ENCODE assay signal across 11 cellular contexts in genomic region chr7:39686261-39686924, GRCh38.
DNase-seq lines count a peak whose midpoint lies in the region; ATAC-seq and TF ChIP-seq lines count a peak whose summit lies in the region.
"Had no signal": no experiment of that assay in that cellular context is flagged by ENCODE, and none has a peak within 500 bp of the region (broad histone marks: within the 10 kb centered on the region; RNA-seq: fewer than 3 reads in every experiment).

No MANE protein-coding gene starts in this region.

- no peaks in the 10 kb centered on the region for H3F3A ChIP-seq in GM23338 (replicated peaks; ENCODE audit: low read depth)

- H4K20me1 ChIP-seq in OCI-LY7 (ENCODE audit: insufficient read depth, low read length) (no peaks in the 10 kb centered on the region), GM23338 (replicated peaks; ENCODE audit: insufficient read depth) (0 out of 2 replicates have a peak, but pooled peaks cover 9% of the 10 kb centered on the region)

- H2BK5ac ChIP-seq in trophoblast cell (ENCODE audit: low read depth, low read length, poor library complexity) = no peak overlapping the region

- H3K27ac ChIP-seq in OCI-LY7 (ENCODE audit: low read depth, low read length, poor library complexity, severe bottlenecking) = no peak overlapping the region
- no peak overlapping the region for H3K27ac ChIP-seq in gastroesophageal sphincter
- H3K27ac ChIP-seq in trophoblast cell (ENCODE audit: low read depth, low read length) = no peak overlapping the region
- no peak overlapping the region for H3K27ac ChIP-seq in GM23338 (ENCODE audit: low read depth)
- H3K27ac ChIP-seq: right lobe of liver, stomach had no signal

- H3K4me2 ChIP-seq in OCI-LY7 (ENCODE audit: low read length) (no peak overlapping the region), trophoblast cell (ENCODE audit: low read length) (no peak overlapping the region), GM23338 (no peak overlapping the region)

- CTCF ChIA-PET in BJ (lab: Yijun Ruan, JAX) = interaction anchor here (1.3 to 3.1 kb wide), 2 partner anchors 104 to 106 kb away, joined by 5 to 7 read pairs; no protein-coding TSS in a partner anchor
- CTCF ChIA-PET in OCI-LY7 (lab: Charles Lee; ENCODE audit: unreplicated experiment) = no interaction called here

- no peak overlapping the region for H2BK12ac ChIP-seq in trophoblast cell (ENCODE audit: low read length)

- H3K4me1 Mint-ChIP-seq in GM23338 = peaks cover 19% of the 10 kb centered on the region

- no peak overlapping the region for H2AK5ac ChIP-seq in trophoblast cell (ENCODE audit: low read length)

- H3K9me3 Mint-ChIP-seq in GM23338 = no peaks in the 10 kb centered on the region

- no peaks in the 10 kb centered on the region for H3K79me1 ChIP-seq in trophoblast cell (ENCODE audit: low read length)

- H2AFZ ChIP-seq in OCI-LY7 (ENCODE audit: low read length) (no peak overlapping the region), trophoblast cell (ENCODE audit: insufficient read depth, low read length, poor library complexity) (no peak overlapping the region), GM23338 (no peak overlapping the region)

- H4K91ac ChIP-seq in trophoblast cell (ENCODE audit: low read depth, low read length) = no peak overlapping the region

- H3K9me2 ChIP-seq in OCI-LY7 (ENCODE audit: insufficient read depth, low read length) (no peaks in the 10 kb centered on the region), GM23338 (ENCODE audit: insufficient read depth) (no peaks in the 10 kb centered on the region)

- no peak overlapping the region for H3K14ac ChIP-seq in trophoblast cell (ENCODE audit: low read length)

- H3K27me3 Mint-ChIP-seq in GM23338 (ENCODE audit: insufficient read depth, low read depth, poor library complexity) = peaks cover 2% of the 10 kb centered on the region

- no peak overlapping the region for H4K8ac ChIP-seq in trophoblast cell (ENCODE audit: low read depth, low read length)

- TF ChIP-seq EP300 in gastroesophageal sphincter (IDR thresholded peaks at IDR 0.05) = no peak

- no peak overlapping the region for H3K18ac ChIP-seq in trophoblast cell (ENCODE audit: low read length)

- peak; percentile 63 for DNase-seq in BJ (ENCODE audit: low read depth)
- peak; percentile 21 for DNase-seq in astrocyte of the hippocampus (ENCODE audit: low read depth, low spot score)
- DNase-seq in OCI-LY7 (ENCODE audit: low spot score) = no peak
- no peak for DNase-seq in trophoblast cell
- DNase-seq in GM23338 (ENCODE audit: low spot score) = no peak
- DNase-seq: KBM-7, right lobe of liver, stomach had no signal

- BruUV-seq in OCI-LY7 (replicated peaks; lab: Mats Ljungman, UMichigan) = no TSS peak

- H3K36me3 ChIP-seq in BJ (ENCODE audit: control insufficient read depth, insufficient read depth, low read length) (peaks cover 2% of the 10 kb centered on the region), OCI-LY7 (ENCODE audit: insufficient read depth, low read length) (peaks cover 22% of the 10 kb centered on the region; the same call in 1 of the 2 replicates), gastroesophageal sphincter (peaks cover 0 to 33% of the 10 kb centered on the region in 2 donors), trophoblast cell (ENCODE audit: control insufficient read depth in 1 of 2, insufficient read depth in 2 of 2, low read length in 2 of 2) (no peaks in the 10 kb centered on the region), GM23338 (ENCODE audit: insufficient read depth) (no peaks in the 10 kb centered on the region)

- TF ChIP-seq CTCF in BJ (IDR thresholded peaks at IDR 0.05; ENCODE audit: insufficient read depth, low read depth, low read length) (no peak), OCI-LY7 (conservative IDR thresholded peaks at IDR 0.05; ENCODE audit: low read length) (no peak), gastroesophageal sphincter (IDR thresholded peaks at IDR 0.05) (no peak), GM23338 (conservative IDR thresholded peaks at IDR 0.05; ENCODE audit: low read depth in 2 of 2) (no peak)

- 85 to 96% methylated on average over 2 to 3 of the region's 3 CpGs for WGBS in gastroesophageal sphincter (ENCODE audit: low coverage in 1 of 2), 2 donors
- WGBS in trophoblast cell (ENCODE audit: extremely low coverage, insufficient coverage, insufficient read length) = no CpG with 5 or more reads among the region's 3 CpGs

- no peak for TF ChIP-seq POLR2A in gastroesophageal sphincter (IDR thresholded peaks at IDR 0.05)

- H3K4me1 ChIP-seq in OCI-LY7 (ENCODE audit: insufficient read depth, low read length, poor library complexity, severe bottlenecking) (no peaks in the 10 kb centered on the region), gastroesophageal sphincter (peaks cover 8 to 38% (median 20%) of the 10 kb centered on the region in 3 donors), trophoblast cell (ENCODE audit: control insufficient read depth in 1 of 2, insufficient read depth in 2 of 2, low read length in 2 of 2) (peaks cover 3 to 5% of the 10 kb centered on the region in 2 experiments), GM23338 (ENCODE audit: insufficient read depth) (peaks cover 27% of the 10 kb centered on the region)

- ATAC-seq in GM19043 (IDR thresholded peaks at IDR 0.05; ENCODE audit: low read depth, unreplicated experiment) (peak; percentile 65), HG02981 (IDR thresholded peaks at IDR 0.05; ENCODE audit: unreplicated experiment) (peak; percentile 74), gastroesophageal sphincter (no peak), GM23338 (no peak)
- ATAC-seq: right lobe of liver had no signal

- H3K4me3 ChIP-seq in BJ (ENCODE audit: low read depth, low read length) (no peak overlapping the region), OCI-LY7 (ENCODE audit: low read depth, low read length, poor library complexity, severe bottlenecking) (no peak overlapping the region), gastroesophageal sphincter (no peak overlapping the region), trophoblast cell (ENCODE audit: low read depth, low read length) (no peak overlapping the region), GM23338 (no peak overlapping the region)
- H3K4me3 ChIP-seq: right lobe of liver, stomach had no signal

- H3K4me3 Mint-ChIP-seq in GM23338 = no peak overlapping the region

- H3K23ac ChIP-seq in trophoblast cell (ENCODE audit: low read length) = no peak overlapping the region

- POLR2A ChIA-PET in BJ (lab: Charles Lee) = no interaction called here
- POLR2A ChIA-PET in OCI-LY7 (lab: Charles Lee) = interaction anchor here (0.6 to 1.1 kb wide), 4 partner anchors 14 to 254 kb away, joined by 3 to 4 read pairs (median 3); no protein-coding TSS in a partner anchor

- H3K9ac ChIP-seq in trophoblast cell (ENCODE audit: low read length) = no peak overlapping the region

- H2BK120ac ChIP-seq in trophoblast cell (ENCODE audit: insufficient read depth, low read length, poor library complexity) = no peak overlapping the region

- H3K9me3 ChIP-seq in OCI-LY7 (ENCODE audit: low read length) (no peaks in the 10 kb centered on the region), gastroesophageal sphincter (no peaks in the 10 kb centered on the region), trophoblast cell (ENCODE audit: insufficient read depth, low read depth, low read length) (no peaks in the 10 kb centered on the region)
- H3K9me3 ChIP-seq: right lobe of liver, stomach had no signal

- no peak overlapping the region for H4K12ac ChIP-seq in trophoblast cell (ENCODE audit: low read depth, low read length)

- intact Hi-C loops in OCI-LY7 (cut with micrococcal nuclease; ENCODE audit: unreplicated experiment) = no loop called here

- H3K27ac Mint-ChIP-seq in GM23338 = no peak overlapping the region

- H3K79me2 ChIP-seq in OCI-LY7 (ENCODE audit: insufficient read depth, low read depth, low read length) (no peaks in the 10 kb centered on the region), trophoblast cell (ENCODE audit: control insufficient read depth, insufficient read depth, low read length, poor library complexity) (no peaks in the 10 kb centered on the region), GM23338 (replicated peaks; ENCODE audit: insufficient read depth) (peaks cover 60% of the 10 kb centered on the region)

- H3K27me3 ChIP-seq in BJ (ENCODE audit: control insufficient read depth, insufficient read depth, low read length) (no peaks in the 10 kb centered on the region), gastroesophageal sphincter (no peaks in the 10 kb centered on the region), trophoblast cell (ENCODE audit: insufficient read depth, low read length) (no peaks in the 10 kb centered on the region), GM23338 (ENCODE audit: insufficient read depth) (no peaks in the 10 kb centered on the region)
- H3K27me3 ChIP-seq: right lobe of liver, stomach had no signal

- no peak overlapping the region for H3K4ac ChIP-seq in trophoblast cell (ENCODE audit: low read depth, low read length)

- peaks cover 10% of the 10 kb centered on the region; the same call in 2 of the 3 replicates for H3K36me3 Mint-ChIP-seq in GM23338 (ENCODE audit: low read depth)

TF ChIP-seq in GM23338, 12 proteins besides CTCF, POLR2A, EP300 and RAD21 (continues in another document):
- no peak for TF ChIP-seq ETS1 (IDR thresholded peaks at IDR 0.05)
- TF ChIP-seq ZNF331 (CRISPR knock-in tag; IDR thresholded peaks at IDR 0.05; ENCODE audit: low read depth) = no peak
- TF ChIP-seq EZH2 (IDR thresholded peaks at IDR 0.05; ENCODE audit: low read depth, unreplicated experiment) = no peak
- no peak for TF ChIP-seq ZNF114 (CRISPR knock-in tag; IDR thresholded peaks at IDR 0.05)
- TF ChIP-seq NANOG (IDR thresholded peaks at IDR 0.05; ENCODE audit: borderline replicate concordance) = no peak

Comparison
In these comparisons a context has a peak if more than half of its experiments do, and no peak if none do; other contexts are left out.
1. DNase-seq: peak in BJ (single experiment) and astrocyte of the hippocampus (single experiment); none in OCI-LY7 (single experiment), trophoblast cell (0 of 2) and GM23338 (single experiment).
2. ATAC-seq: peak in GM19043 (single experiment) and HG02981 (single experiment); none in gastroesophageal sphincter (single experiment) and GM23338 (single experiment).